Comparison of ENCODE assay signal across 1 cellular context in the genomic region with DNA sequence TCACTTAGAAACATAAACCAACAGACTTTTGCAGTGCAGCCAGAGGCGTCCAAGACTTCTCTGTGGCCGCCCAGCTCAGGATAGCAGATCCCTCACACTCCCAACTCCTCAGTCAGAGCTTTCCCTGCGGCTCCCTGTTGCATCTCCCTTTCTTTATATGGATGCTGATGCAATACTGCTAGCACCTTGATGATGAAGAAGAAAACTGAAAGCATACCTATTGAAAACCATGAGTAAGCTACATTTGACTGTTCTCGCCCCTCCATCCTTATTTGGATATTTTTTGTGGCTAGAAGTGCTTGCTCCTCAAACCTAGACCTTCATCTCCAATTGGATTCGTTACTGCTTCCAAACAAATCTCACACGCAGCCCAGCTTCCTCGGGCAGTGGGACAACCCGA.
TF ChIP-seq lines count a peak whose summit lies in the region.

No MANE protein-coding gene starts in this region.

TF ChIP-seq in GM23338, 12 proteins besides CTCF, POLR2A, EP300 and RAD21:
- TF ChIP-seq ZNF114 (CRISPR knock-in tag; IDR thresholded peaks at IDR 0.05) (no peak), POLR2AphosphoS5 (IDR thresholded peaks at IDR 0.05; ENCODE audit: low read depth) (no peak), NANOG (IDR thresholded peaks at IDR 0.05; ENCODE audit: borderline replicate concordance) (no peak), EZH2phosphoT487 (IDR thresholded peaks at IDR 0.05; ENCODE audit: unreplicated experiment) (no peak), ZNF331 (CRISPR knock-in tag; IDR thresholded peaks at IDR 0.05; ENCODE audit: low read depth) (no peak), JUNB (IDR thresholded peaks at IDR 0.05; ENCODE audit: unreplicated experiment) (no peak), EZH2 (IDR thresholded peaks at IDR 0.05; ENCODE audit: low read depth, unreplicated experiment) (no peak), CREB1 (CRISPR knock-in tag; IDR thresholded peaks at IDR 0.05; ENCODE audit: low read depth) (no peak), STAT1 (IDR thresholded peaks at IDR 0.05; ENCODE audit: unreplicated experiment) (no peak)
- TF ChIP-seq, protein P1, sequence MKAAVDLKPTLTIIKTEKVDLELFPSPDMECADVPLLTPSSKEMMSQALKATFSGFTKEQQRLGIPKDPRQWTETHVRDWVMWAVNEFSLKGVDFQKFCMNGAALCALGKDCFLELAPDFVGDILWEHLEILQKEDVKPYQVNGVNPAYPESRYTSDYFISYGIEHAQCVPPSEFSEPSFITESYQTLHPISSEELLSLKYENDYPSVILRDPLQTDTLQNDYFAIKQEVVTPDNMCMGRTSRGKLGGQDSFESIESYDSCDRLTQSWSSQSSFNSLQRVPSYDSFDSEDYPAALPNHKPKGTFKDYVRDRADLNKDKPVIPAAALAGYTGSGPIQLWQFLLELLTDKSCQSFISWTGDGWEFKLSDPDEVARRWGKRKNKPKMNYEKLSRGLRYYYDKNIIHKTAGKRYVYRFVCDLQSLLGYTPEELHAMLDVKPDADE (IDR thresholded peaks at IDR 0.05), result no peak
- TF ChIP-seq, protein P2, sequence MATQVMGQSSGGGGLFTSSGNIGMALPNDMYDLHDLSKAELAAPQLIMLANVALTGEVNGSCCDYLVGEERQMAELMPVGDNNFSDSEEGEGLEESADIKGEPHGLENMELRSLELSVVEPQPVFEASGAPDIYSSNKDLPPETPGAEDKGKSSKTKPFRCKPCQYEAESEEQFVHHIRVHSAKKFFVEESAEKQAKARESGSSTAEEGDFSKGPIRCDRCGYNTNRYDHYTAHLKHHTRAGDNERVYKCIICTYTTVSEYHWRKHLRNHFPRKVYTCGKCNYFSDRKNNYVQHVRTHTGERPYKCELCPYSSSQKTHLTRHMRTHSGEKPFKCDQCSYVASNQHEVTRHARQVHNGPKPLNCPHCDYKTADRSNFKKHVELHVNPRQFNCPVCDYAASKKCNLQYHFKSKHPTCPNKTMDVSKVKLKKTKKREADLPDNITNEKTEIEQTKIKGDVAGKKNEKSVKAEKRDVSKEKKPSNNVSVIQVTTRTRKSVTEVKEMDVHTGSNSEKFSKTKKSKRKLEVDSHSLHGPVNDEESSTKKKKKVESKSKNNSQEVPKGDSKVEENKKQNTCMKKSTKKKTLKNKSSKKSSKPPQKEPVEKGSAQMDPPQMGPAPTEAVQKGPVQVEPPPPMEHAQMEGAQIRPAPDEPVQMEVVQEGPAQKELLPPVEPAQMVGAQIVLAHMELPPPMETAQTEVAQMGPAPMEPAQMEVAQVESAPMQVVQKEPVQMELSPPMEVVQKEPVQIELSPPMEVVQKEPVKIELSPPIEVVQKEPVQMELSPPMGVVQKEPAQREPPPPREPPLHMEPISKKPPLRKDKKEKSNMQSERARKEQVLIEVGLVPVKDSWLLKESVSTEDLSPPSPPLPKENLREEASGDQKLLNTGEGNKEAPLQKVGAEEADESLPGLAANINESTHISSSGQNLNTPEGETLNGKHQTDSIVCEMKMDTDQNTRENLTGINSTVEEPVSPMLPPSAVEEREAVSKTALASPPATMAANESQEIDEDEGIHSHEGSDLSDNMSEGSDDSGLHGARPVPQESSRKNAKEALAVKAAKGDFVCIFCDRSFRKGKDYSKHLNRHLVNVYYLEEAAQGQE (IDR thresholded peaks at IDR 0.05; ENCODE audit: unreplicated experiment), result no peak
- TF ChIP-seq, protein P3, sequence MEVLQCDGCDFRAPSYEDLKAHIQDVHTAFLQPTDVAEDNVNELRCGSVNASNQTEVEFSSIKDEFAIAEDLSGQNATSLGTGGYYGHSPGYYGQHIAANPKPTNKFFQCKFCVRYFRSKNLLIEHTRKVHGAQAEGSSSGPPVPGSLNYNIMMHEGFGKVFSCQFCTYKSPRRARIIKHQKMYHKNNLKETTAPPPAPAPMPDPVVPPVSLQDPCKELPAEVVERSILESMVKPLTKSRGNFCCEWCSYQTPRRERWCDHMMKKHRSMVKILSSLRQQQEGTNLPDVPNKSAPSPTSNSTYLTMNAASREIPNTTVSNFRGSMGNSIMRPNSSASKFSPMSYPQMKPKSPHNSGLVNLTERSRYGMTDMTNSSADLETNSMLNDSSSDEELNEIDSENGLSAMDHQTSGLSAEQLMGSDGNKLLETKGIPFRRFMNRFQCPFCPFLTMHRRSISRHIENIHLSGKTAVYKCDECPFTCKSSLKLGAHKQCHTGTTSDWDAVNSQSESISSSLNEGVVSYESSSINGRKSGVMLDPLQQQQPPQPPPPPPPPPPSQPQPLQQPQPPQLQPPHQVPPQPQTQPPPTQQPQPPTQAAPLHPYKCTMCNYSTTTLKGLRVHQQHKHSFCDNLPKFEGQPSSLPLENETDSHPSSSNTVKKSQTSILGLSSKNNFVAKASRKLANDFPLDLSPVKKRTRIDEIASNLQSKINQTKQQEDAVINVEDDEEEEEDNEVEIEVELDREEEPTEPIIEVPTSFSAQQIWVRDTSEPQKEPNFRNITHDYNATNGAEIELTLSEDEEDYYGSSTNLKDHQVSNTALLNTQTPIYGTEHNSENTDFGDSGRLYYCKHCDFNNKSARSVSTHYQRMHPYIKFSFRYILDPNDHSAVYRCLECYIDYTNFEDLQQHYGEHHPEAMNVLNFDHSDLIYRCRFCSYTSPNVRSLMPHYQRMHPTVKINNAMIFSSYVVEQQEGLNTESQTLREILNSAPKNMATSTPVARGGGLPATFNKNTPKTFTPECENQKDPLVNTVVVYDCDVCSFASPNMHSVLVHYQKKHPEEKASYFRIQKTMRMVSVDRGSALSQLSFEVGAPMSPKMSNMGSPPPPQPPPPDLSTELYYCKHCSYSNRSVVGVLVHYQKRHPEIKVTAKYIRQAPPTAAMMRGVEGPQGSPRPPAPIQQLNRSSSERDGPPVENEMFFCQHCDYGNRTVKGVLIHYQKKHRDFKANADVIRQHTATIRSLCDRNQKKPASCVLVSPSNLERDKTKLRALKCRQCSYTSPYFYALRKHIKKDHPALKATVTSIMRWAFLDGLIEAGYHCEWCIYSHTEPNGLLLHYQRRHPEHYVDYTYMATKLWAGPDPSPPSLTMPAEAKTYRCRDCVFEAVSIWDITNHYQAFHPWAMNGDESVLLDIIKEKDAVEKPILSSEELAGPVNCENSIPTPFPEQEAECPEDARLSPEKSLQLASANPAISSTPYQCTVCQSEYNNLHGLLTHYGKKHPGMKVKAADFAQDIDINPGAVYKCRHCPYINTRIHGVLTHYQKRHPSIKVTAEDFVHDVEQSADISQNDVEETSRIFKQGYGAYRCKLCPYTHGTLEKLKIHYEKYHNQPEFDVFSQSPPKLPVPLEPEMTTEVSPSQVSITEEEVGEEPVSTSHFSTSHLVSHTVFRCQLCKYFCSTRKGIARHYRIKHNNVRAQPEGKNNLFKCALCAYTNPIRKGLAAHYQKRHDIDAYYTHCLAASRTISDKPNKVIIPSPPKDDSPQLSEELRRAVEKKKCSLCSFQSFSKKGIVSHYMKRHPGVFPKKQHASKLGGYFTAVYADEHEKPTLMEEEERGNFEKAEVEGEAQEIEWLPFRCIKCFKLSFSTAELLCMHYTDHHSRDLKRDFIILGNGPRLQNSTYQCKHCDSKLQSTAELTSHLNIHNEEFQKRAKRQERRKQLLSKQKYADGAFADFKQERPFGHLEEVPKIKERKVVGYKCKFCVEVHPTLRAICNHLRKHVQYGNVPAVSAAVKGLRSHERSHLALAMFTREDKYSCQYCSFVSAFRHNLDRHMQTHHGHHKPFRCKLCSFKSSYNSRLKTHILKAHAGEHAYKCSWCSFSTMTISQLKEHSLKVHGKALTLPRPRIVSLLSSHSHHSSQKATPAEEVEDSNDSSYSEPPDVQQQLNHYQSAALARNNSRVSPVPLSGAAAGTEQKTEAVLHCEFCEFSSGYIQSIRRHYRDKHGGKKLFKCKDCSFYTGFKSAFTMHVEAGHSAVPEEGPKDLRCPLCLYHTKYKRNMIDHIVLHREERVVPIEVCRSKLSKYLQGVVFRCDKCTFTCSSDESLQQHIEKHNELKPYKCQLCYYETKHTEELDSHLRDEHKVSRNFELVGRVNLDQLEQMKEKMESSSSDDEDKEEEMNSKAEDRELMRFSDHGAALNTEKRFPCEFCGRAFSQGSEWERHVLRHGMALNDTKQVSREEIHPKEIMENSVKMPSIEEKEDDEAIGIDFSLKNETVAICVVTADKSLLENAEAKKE (CRISPR knock-in tag; IDR thresholded peaks at IDR 0.05), result no peak
